14 cellular contexts compared by ENCODE assay signal in genomic region chr21:38751379-38752050, GRCh38. TPM values are rescaled to one million over a fixed set of nuclear protein-coding genes. Genes with fewer than 3 reads are reported as not detected.
A peak's percentile ranks its signal among the peaks of the same experiment; 100 is the strongest.
DNase-seq lines count a peak whose midpoint lies in the region; ATAC-seq, FAIRE-seq and TF ChIP-seq lines count a peak whose summit lies in the region.
"Had no signal": no experiment of that assay in that cellular context is flagged by ENCODE, and none has a peak within 500 bp of the region (broad histone marks: within the 10 kb centered on the region; RNA-seq: fewer than 3 reads in every experiment).

No MANE protein-coding gene starts in this region.

- H3K14ac ChIP-seq in IMR-90 (replicated peaks; ENCODE audit: low read depth, low read length) = peak overlapping the region; percentile 31; the same call in 1 of the 2 replicates

- H3K9me3 Mint-ChIP-seq in astrocyte (ENCODE audit: unreplicated experiment) = peaks cover 7% of the 10 kb centered on the region

- in situ Hi-C loops in IMR-90 (cut with MboI; ENCODE audit: low sequenced_read_pairs) = loop anchor here (10.0 kb wide), 1 partner anchor 53 kb away; the partner anchor contains the start of gene ETS2

- no peak overlapping the region for H2BK120ac ChIP-seq in IMR-90 (ENCODE audit: low read depth, low read length)

- H3K4me3 ChIP-seq in IMR-90 (ENCODE audit: insufficient read depth, low read depth, low read length) (no peak overlapping the region), astrocyte (ENCODE audit: insufficient read depth, low read depth, low read length) (no peak overlapping the region), right atrium auricular region (no peak overlapping the region), skeletal muscle tissue (ENCODE audit: low read length in 3 of 3) (no peak overlapping the region), Karpas-422 (ENCODE audit: low read length) (no peak overlapping the region)
- H3K4me3 ChIP-seq: ovary, PC-9 had no signal

- dilution Hi-C loops in IMR-90 (cut with HindIII; ENCODE audit: low sequenced_read_pairs, unreplicated experiment) = no loop called here

- no peak for FAIRE-seq in astrocyte (lab: Jason Lieb, UNC)

- H2BK20ac ChIP-seq in IMR-90 (ENCODE audit: low read depth, low read length) = no peak overlapping the region

- no peaks in the 10 kb centered on the region for H3K9me2 ChIP-seq in Karpas-422 (replicated peaks; ENCODE audit: insufficient read depth, low read length)

- H3K9me1 ChIP-seq in IMR-90 (ENCODE audit: insufficient read depth, low read length) = no peaks in the 10 kb centered on the region; the same call in 1 of the 2 replicates

- TF ChIP-seq CTCF in IMR-90 (conservative IDR thresholded peaks at IDR 0.05; ENCODE audit: low read depth, low read length) (no peak), astrocyte (IDR thresholded peaks at IDR 0.05; ENCODE audit: insufficient read depth, low read depth, low read length) (no peak), right atrium auricular region (IDR thresholded peaks at IDR 0.05) (no peak)

- no peaks in the 10 kb centered on the region for H3K27me3 ChIP-seq in IMR-90 (ENCODE audit: control insufficient read depth, insufficient read depth, low read length)
- no peaks in the 10 kb centered on the region for H3K27me3 ChIP-seq in astrocyte (ENCODE audit: insufficient read depth, low read length)
- no peaks in the 10 kb centered on the region for H3K27me3 ChIP-seq in right atrium auricular region
- no peaks in the 10 kb centered on the region for H3K27me3 ChIP-seq in skeletal muscle tissue (ENCODE audit: control insufficient read depth in 3 of 3, insufficient read depth in 3 of 3, low read length in 3 of 3)
- no peaks in the 10 kb centered on the region for H3K27me3 ChIP-seq in Karpas-422 (ENCODE audit: low read length)
- H3K27me3 ChIP-seq: ovary had no signal

- H3K27ac Mint-ChIP-seq in astrocyte (ENCODE audit: unreplicated experiment) = no peak overlapping the region
- H3K27ac Mint-ChIP-seq: B cell had no signal

- peaks cover 5% of the 10 kb centered on the region for H3K36me3 Mint-ChIP-seq in astrocyte (ENCODE audit: low read depth, unreplicated experiment)

- H3K4me1 ChIP-seq in IMR-90 (ENCODE audit: control insufficient read depth, insufficient read depth, low read length) (peaks cover 2% of the 10 kb centered on the region; the same call in 1 of the 2 replicates), astrocyte (ENCODE audit: insufficient read depth, low read length) (peaks cover 14% of the 10 kb centered on the region), right atrium auricular region (peaks cover 0 to 30% of the 10 kb centered on the region in 2 donors), skeletal muscle tissue (ENCODE audit: control insufficient read depth in 3 of 3, insufficient read depth in 3 of 3, low read length in 3 of 3) (peaks cover 5 to 16% (median 8%) of the 10 kb centered on the region in 3 donors), Karpas-422 (ENCODE audit: low read length) (peaks cover 5% of the 10 kb centered on the region; the same call in 1 of the 2 replicates)

- 89% methylated on average over 7 of the region's 27 CpGs; no CpG with 5 or more reads in 1 of the 2 experiments for WGBS in IMR-90 (ENCODE audit: extremely low coverage in 2 of 2, insufficient read length in 1 of 2), 2 experiments

- peak overlapping the region; percentile 54 for H2AFZ ChIP-seq in IMR-90 (replicated peaks; ENCODE audit: low read length, poor library complexity)
- H2AFZ ChIP-seq in astrocyte (ENCODE audit: low read depth, low read length) = no peak overlapping the region
- H2AFZ ChIP-seq in Karpas-422 (ENCODE audit: low read length) = no peak overlapping the region
- H2AFZ ChIP-seq: PC-9 had no signal

- intact Hi-C loops in IMR-90 (cut with micrococcal nuclease) = no loop called here

- peak overlapping the region; percentile 23; the same call in 1 of the 2 replicates for H4K91ac ChIP-seq in IMR-90 (ENCODE audit: insufficient read depth, low read depth, low read length)

- H3K9ac ChIP-seq in IMR-90 (ENCODE audit: low read depth, low read length) (no peak overlapping the region), astrocyte (ENCODE audit: low read length) (no peak overlapping the region), skeletal muscle tissue (ENCODE audit: low read depth in 1 of 3, low read length in 3 of 3) (no peak overlapping the region), Karpas-422 (ENCODE audit: low read length) (no peak overlapping the region)

- no peaks in the 10 kb centered on the region for H4K20me1 ChIP-seq in IMR-90 (ENCODE audit: insufficient read depth, low read length)
- no peaks in the 10 kb centered on the region for H4K20me1 ChIP-seq in astrocyte (ENCODE audit: insufficient read depth, low read length)
- no peaks in the 10 kb centered on the region for H4K20me1 ChIP-seq in Karpas-422 (ENCODE audit: insufficient read depth, low read depth, low read length)

- no peak overlapping the region for H3K4ac ChIP-seq in IMR-90 (ENCODE audit: low read depth, low read length)

- no peaks in the 10 kb centered on the region for H3K79me1 ChIP-seq in IMR-90 (ENCODE audit: low read depth in 1 of 2, low read length in 2 of 2)

- TF ChIP-seq RAD21 in IMR-90 (IDR thresholded peaks at IDR 0.05; ENCODE audit: low read length) = no peak

- DNase-seq in IMR-90 (no peak), astrocyte (ENCODE audit: low read depth) (peak; percentile 80), right atrium auricular region (ENCODE audit: low spot score) (peak; percentile 94), Karpas-422 (no peak), DMS53 (lab: John Stamatoyannopoulos, UW) (no peak), foreskin melanocyte (no peak)
- no peak for DNase-seq in activated CD4-positive, alpha-beta T cell treated with anti-CD3 and anti-CD28 coated beads for 1 hour
- DNase-seq: activated T-cell treated with anti-CD3 and anti-CD28 coated beads for 4 hours, left colon, NCI-H2107, PC-9 had no signal

- H2BK5ac ChIP-seq in IMR-90 (ENCODE audit: low read depth, low read length, poor library complexity, severe bottlenecking) = no peak overlapping the region

- peaks cover 12% of the 10 kb centered on the region for H3K4me1 Mint-ChIP-seq in astrocyte (ENCODE audit: low read depth, unreplicated experiment)

- CTCF ChIA-PET in IMR-90 (lab: Yijun Ruan, JAX) = no interaction called here

- H4K5ac ChIP-seq in IMR-90 (ENCODE audit: low read depth, low read length) = no peak overlapping the region

- no peak overlapping the region for H3K56ac ChIP-seq in IMR-90 (ENCODE audit: extremely low read depth, insufficient read depth, low read length)

- POLR2A ChIA-PET in IMR-90 (lab: Charles Lee; ENCODE audit: unreplicated experiment) = no interaction called here

- H3K18ac ChIP-seq in IMR-90 (ENCODE audit: low read depth, low read length) = no peak overlapping the region

- no peaks in the 10 kb centered on the region for H3K79me2 ChIP-seq in astrocyte (ENCODE audit: insufficient read depth, low read length)
- H3K79me2 ChIP-seq in Karpas-422 (ENCODE audit: low read length) = no peaks in the 10 kb centered on the region

- H3K36me3 ChIP-seq in IMR-90 (ENCODE audit: control insufficient read depth, insufficient read depth, low read length) (no peaks in the 10 kb centered on the region), astrocyte (ENCODE audit: insufficient read depth, low read length) (no peaks in the 10 kb centered on the region), right atrium auricular region (no peaks in the 10 kb centered on the region), skeletal muscle tissue (ENCODE audit: control insufficient read depth in 3 of 3, insufficient read depth in 3 of 3, low read length in 3 of 3) (no peaks in the 10 kb centered on the region), Karpas-422 (ENCODE audit: insufficient read depth, low read length) (no peaks in the 10 kb centered on the region)
- H3K36me3 ChIP-seq: ovary had no signal

- TF ChIP-seq POLR2A in IMR-90 (IDR thresholded peaks at IDR 0.05; ENCODE audit: low read depth, low read length) = no peak

- H3K27ac ChIP-seq in IMR-90 (ENCODE audit: insufficient read depth, low read length) = no peak overlapping the region
- H3K27ac ChIP-seq in astrocyte (ENCODE audit: low read depth, low read length) = no peak overlapping the region
- H3K27ac ChIP-seq in right atrium auricular region = peak overlapping the region; percentile 17 to 37
- peak overlapping the region; percentile 44 for H3K27ac ChIP-seq in skeletal muscle tissue (ENCODE audit: low read depth, low read length)
- no peak overlapping the region for H3K27ac ChIP-seq in Karpas-422 (ENCODE audit: low read length)
- H3K27ac ChIP-seq: ovary, PC-9 had no signal

- H3K27me3 Mint-ChIP-seq in astrocyte (ENCODE audit: low read depth, unreplicated experiment) = peaks cover 3% of the 10 kb centered on the region

- no peak overlapping the region for H3K4me2 ChIP-seq in IMR-90 (ENCODE audit: low read depth, low read length)
- H3K4me2 ChIP-seq in astrocyte (ENCODE audit: low read length) = no peak overlapping the region
- H3K4me2 ChIP-seq in Karpas-422 (ENCODE audit: low read depth, low read length, poor library complexity, severe bottlenecking) = no peak overlapping the region
- H3K4me2 ChIP-seq: PC-9 had no signal

- no peak overlapping the region for H4K8ac ChIP-seq in IMR-90 (ENCODE audit: low read depth in 2 of 2, low read length in 2 of 2)

- H3K4me3 Mint-ChIP-seq in astrocyte (ENCODE audit: unreplicated experiment) = no peak overlapping the region
- H3K4me3 Mint-ChIP-seq: B cell had no signal

- no peak for ATAC-seq in IMR-90 (ENCODE audit: low read depth)
- ATAC-seq: left colon had no signal

- H2BK15ac ChIP-seq in IMR-90 (ENCODE audit: low read depth, low read length) = no peak overlapping the region

- H3K9me3 ChIP-seq in IMR-90 (ENCODE audit: control insufficient read depth, insufficient read depth, low read length) = no peaks in the 10 kb centered on the region
- H3K9me3 ChIP-seq in astrocyte (ENCODE audit: insufficient read depth, low read depth, low read length) = no peaks in the 10 kb centered on the region
- no peaks in the 10 kb centered on the region for H3K9me3 ChIP-seq in right atrium auricular region
- H3K9me3 ChIP-seq in skeletal muscle tissue (ENCODE audit: control insufficient read depth in 3 of 3, low read length in 3 of 3) = no peaks in the 10 kb centered on the region
- H3K9me3 ChIP-seq in Karpas-422 (ENCODE audit: low read length) = no peaks in the 10 kb centered on the region
- H3K9me3 ChIP-seq: ovary had no signal

- no peak overlapping the region; the same call in 1 of the 2 replicates for H2AK5ac ChIP-seq in IMR-90 (ENCODE audit: low read depth, low read length)

- no TSS peak for BruUV-seq in IMR-90 (replicated peaks; lab: Mats Ljungman, UMichigan)

- H3K23ac ChIP-seq in IMR-90 (ENCODE audit: low read depth, low read length) = no peak overlapping the region

- no peak overlapping the region for H2AK9ac ChIP-seq in IMR-90 (replicated peaks; ENCODE audit: low read depth, low read length, poor library complexity)

TF ChIP-seq in IMR-90, 13 proteins besides CTCF, POLR2A, EP300 and RAD21 (continues in another document):
- TF ChIP-seq RCOR1 (IDR thresholded peaks at IDR 0.05; ENCODE audit: insufficient replicate concordance, low read length) = no peak

RNA-seq across cellular contexts. Expression of gene ETS2, which starts 54.2 kb away (rescaled TPM):
- total RNA-seq in IMR-90 (2012; rRNA removed) = 20.6 and 21.7 TPM in 2 replicates
- polyA plus RNA-seq in IMR-90 (2012; rRNA removed) = 21.3 and 22.8 TPM in 2 replicates
- polyA plus RNA-seq in IMR-90 (2012; cell fraction: cytosol; rRNA removed) = 18.3 and 18.4 TPM in 2 replicates
- polyA plus RNA-seq in IMR-90 (2012; cell fraction: nucleus; rRNA removed; ENCODE audit: low replicate concordance) = 42.7 and 92.6 TPM in 2 replicates
- total RNA-seq in astrocyte = 37.0 and 40.3 TPM in 2 replicates
- total RNA-seq in right atrium auricular region = 10 to 100 TPM; 31.4 to 37.2 TPM
- total RNA-seq in skeletal muscle tissue = 20.9 TPM
- 12.9 and 14.3 TPM in 2 replicates for total RNA-seq in Karpas-422 (2014; rRNA removed; shearing (Covaris generic); ENCODE audit: low replicate concordance)

Comparison
In these comparisons a context has a peak if more than half of its experiments do, and no peak if none do; other contexts are left out.
1. DNase-seq: peak in astrocyte (single experiment) and right atrium auricular region (single experiment); none in IMR-90 (single experiment), Karpas-422 (single experiment), DMS53 (single experiment), activated CD4-positive, alpha-beta T cell treated with anti-CD3 and anti-CD28 coated beads for 1 hour (single experiment) and foreskin melanocyte (single experiment).
2. H3K27ac ChIP-seq: peak in right atrium auricular region (2 of 2) and skeletal muscle tissue (single experiment); none in IMR-90 (single experiment), astrocyte (single experiment) and Karpas-422 (single experiment).